1 cellular context compared by ENCODE assay signal in genomic region chr5:77632526-77633268, GRCh38.
TF ChIP-seq lines count a peak whose summit lies in the region.

No MANE protein-coding gene starts in this region.

TF ChIP-seq in GM12878, 131 proteins besides CTCF, POLR2A, EP300 and RAD21 (continued from another document):
- TF ChIP-seq PAX5 (IDR thresholded peaks at IDR 0.05; ENCODE audit: borderline replicate concordance, low read depth, low read length), result peak; percentile 86
- no peak for TF ChIP-seq IKZF1 (conservative IDR thresholded peaks at IDR 0.05)
- TF ChIP-seq RAD51 (IDR thresholded peaks at IDR 0.05), result no peak
- TF ChIP-seq SIN3A (IDR thresholded peaks at IDR 0.05; ENCODE audit: low read depth, low read length), result no peak
- peak; percentile 79; the same call in 1 of the 2 replicates for TF ChIP-seq POLR2AphosphoS5 (IDR thresholded peaks at IDR 0.05; ENCODE audit: low read length)
- TF ChIP-seq YBX1 (IDR thresholded peaks at IDR 0.05), result no peak
- no peak for TF ChIP-seq PAX8 (IDR thresholded peaks at IDR 0.05)
- no peak for TF ChIP-seq CHD1 (IDR thresholded peaks at IDR 0.05; ENCODE audit: low read depth, low read length)
- TF ChIP-seq HCFC1 (IDR thresholded peaks at IDR 0.05; ENCODE audit: low read length), result no peak
- no peak for TF ChIP-seq CBX5 (IDR thresholded peaks at IDR 0.05; ENCODE audit: low read depth)
- TF ChIP-seq MEF2B (IDR thresholded peaks at IDR 0.05; ENCODE audit: partially characterized antibody, poor library complexity, severe bottlenecking), result no peak
- TF ChIP-seq ZNF687 (IDR thresholded peaks at IDR 0.05), result no peak
- no peak for TF ChIP-seq NBN (IDR thresholded peaks at IDR 0.05)
- no peak for TF ChIP-seq BCLAF1 (IDR thresholded peaks at IDR 0.05)
- TF ChIP-seq RFX5 (IDR thresholded peaks at IDR 0.05; ENCODE audit: low read depth, low read length), result no peak
- no peak for TF ChIP-seq MYC (IDR thresholded peaks at IDR 0.05; ENCODE audit: insufficient read depth, insufficient read length, insufficient replicate concordance, low read length, severe bottlenecking)
- TF ChIP-seq MTA2 (IDR thresholded peaks at IDR 0.05; ENCODE audit: low read depth), result no peak
- TF ChIP-seq IRF5 (IDR thresholded peaks at IDR 0.05; ENCODE audit: borderline replicate concordance), result no peak
- no peak for TF ChIP-seq ESRRA (IDR thresholded peaks at IDR 0.05; ENCODE audit: low read length)
- TF ChIP-seq SUPT20H (IDR thresholded peaks at IDR 0.05; ENCODE audit: borderline replicate concordance, control insufficient read depth, low read depth, low read length), result no peak
- TF ChIP-seq SPI1 (IDR thresholded peaks at IDR 0.05; ENCODE audit: borderline replicate concordance, insufficient read depth, low read depth, low read length), result no peak
- TF ChIP-seq CEBPB (IDR thresholded peaks at IDR 0.05; ENCODE audit: borderline replicate concordance in 1 of 2, low read depth in 2 of 2, low read length in 2 of 2), result no peak
- TF ChIP-seq ATF7 (IDR thresholded peaks at IDR 0.05; ENCODE audit: low read depth), result no peak
- peak; percentile 73 for TF ChIP-seq RUNX3 (IDR thresholded peaks at IDR 0.05; ENCODE audit: low read length)
- TF ChIP-seq YY1 (IDR thresholded peaks at IDR 0.05; ENCODE audit: low read depth, low read length), result no peak
- no peak; the same call in 1 of the 2 replicates for TF ChIP-seq CREM (IDR thresholded peaks at IDR 0.05; ENCODE audit: low read depth)
- no peak for TF ChIP-seq PRDM15 (CRISPR knock-in tag; IDR thresholded peaks at IDR 0.05)
- TF ChIP-seq HDGF (IDR thresholded peaks at IDR 0.05), result no peak
- no peak; a peak in 1 of 4 replicates for TF ChIP-seq IKZF2 (IDR thresholded peaks at IDR 0.05)
- no peak for TF ChIP-seq PML (IDR thresholded peaks at IDR 0.05; ENCODE audit: low read length)
- TF ChIP-seq MXI1 (IDR thresholded peaks at IDR 0.05; ENCODE audit: low read depth, low read length), result no peak
- no peak for TF ChIP-seq GABPA (IDR thresholded peaks at IDR 0.05; ENCODE audit: low read depth)
- TF ChIP-seq E2F4 (IDR thresholded peaks at IDR 0.05; ENCODE audit: low read depth, low read length), result no peak
- no peak for TF ChIP-seq NFYA (IDR thresholded peaks at IDR 0.05; ENCODE audit: borderline replicate concordance, low read depth, low read length)
- peak; percentile 80; the same call in 1 of the 2 replicates for TF ChIP-seq MLLT1 (IDR thresholded peaks at IDR 0.05)
- TF ChIP-seq BHLHE40 (IDR thresholded peaks at IDR 0.05; ENCODE audit: borderline replicate concordance in 1 of 2, low read depth in 2 of 2, low read length in 1 of 2), result peak in 1 of 2 experiments; percentile 7; a peak in 1 of 4 replicates
- no peak for TF ChIP-seq SRF (IDR thresholded peaks at IDR 0.05; ENCODE audit: low read depth in 2 of 2, low read length in 2 of 2)
- TF ChIP-seq JUNB (IDR thresholded peaks at IDR 0.05), result no peak
- no peak for TF ChIP-seq ZBED1 (IDR thresholded peaks at IDR 0.05; ENCODE audit: borderline replicate concordance)
- no peak for TF ChIP-seq HDAC2 (IDR thresholded peaks at IDR 0.05)
